ENCODE assay signal across 10 cellular contexts in the genomic region with DNA sequence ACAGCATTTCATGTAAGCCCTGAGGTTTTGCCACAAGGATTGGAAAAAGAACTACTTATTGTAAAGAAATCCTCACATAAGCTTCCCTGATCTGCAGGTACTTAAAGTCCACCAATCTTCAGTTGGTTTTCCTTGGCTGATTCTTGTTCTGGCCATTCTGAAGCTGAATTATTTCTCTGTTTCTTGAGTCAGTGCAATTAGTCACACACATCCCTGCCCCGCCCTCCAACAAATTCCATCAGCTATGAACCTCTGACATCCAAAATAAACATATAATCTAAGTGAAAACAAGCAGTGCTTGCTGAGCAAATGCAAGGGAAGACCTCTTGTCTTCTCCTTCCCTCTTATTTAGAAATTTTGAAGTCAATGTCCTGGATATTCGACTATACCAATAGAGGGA. TPM values are rescaled to one million over a fixed set of nuclear protein-coding genes. Genes with fewer than 3 reads are reported as not detected.
DNase-seq lines count a peak whose midpoint lies in the region; ATAC-seq and TF ChIP-seq lines count a peak whose summit lies in the region.
"Had no signal": no experiment of that assay in that cellular context is flagged by ENCODE, and none has a peak within 500 bp of the region (broad histone marks: within the 10 kb centered on the region; RNA-seq: fewer than 3 reads in every experiment).

No MANE protein-coding gene starts in this region.

- H3K27me3 ChIP-seq in CD8-positive, alpha-beta T cell (ENCODE audit: insufficient read depth, low read length): no peaks in the 10 kb centered on the region
- H3K27me3 ChIP-seq: adrenal gland had no signal

- H3K27ac ChIP-seq in CD8-positive, alpha-beta T cell (ENCODE audit: low read depth, low read length): no peak overlapping the region
- H3K27ac ChIP-seq: adrenal gland had no signal

- H3K36me3 Mint-ChIP-seq in CD8-positive, alpha-beta T cell: peaks cover 26% of the 10 kb centered on the region

- TF ChIP-seq CTCF in CD8-positive, alpha-beta T cell (IDR thresholded peaks at IDR 0.05): no peak
- TF ChIP-seq CTCF in GM10248 (IDR thresholded peaks at IDR 0.05; ENCODE audit: control extremely low read depth, extremely low read depth, low read depth, missing control alignments): no peak

- H3K9me3 ChIP-seq in CD8-positive, alpha-beta T cell (ENCODE audit: low read length): no peaks in the 10 kb centered on the region
- H3K9me3 ChIP-seq: adrenal gland had no signal

- intact Hi-C loops in CD8-positive, alpha-beta T cell (cut with DNase I, micrococcal nuclease): loop anchor here in 1 of 2 experiments (1.0 kb wide), 1 partner anchor 12 kb away; the partner anchor contains the start of gene PRPF38B

- no peak for ATAC-seq in CD8-positive, alpha-beta T cell
- no peak for ATAC-seq in GM19035 (IDR thresholded peaks at IDR 0.05; ENCODE audit: unreplicated experiment)

- H3K27me3 Mint-ChIP-seq in CD8-positive, alpha-beta T cell (ENCODE audit: low read depth): no peaks in the 10 kb centered on the region

- H3K9me3 Mint-ChIP-seq in CD8-positive, alpha-beta T cell: no peaks in the 10 kb centered on the region

- H3K4me1 Mint-ChIP-seq in CD8-positive, alpha-beta T cell (ENCODE audit: low read depth): peaks cover 57% of the 10 kb centered on the region

- peak overlapping the region; percentile 89 for H3K27ac Mint-ChIP-seq in CD8-positive, alpha-beta T cell

- CTCF ChIA-PET in CD8-positive, alpha-beta T cell (lab: Charles Lee): interaction anchor here (1.2 to 4.5 kb wide), 2 partner anchors 11 to 47 kb away, joined by 3 to 41 read pairs; partner anchors contain the start of gene PRPF38B
- CTCF ChIA-PET in GM10248 (lab: Yijun Ruan, JAX): interaction anchor here (1.3 to 2.2 kb wide), 2 partner anchors 12 to 144 kb away, joined by 3 to 7 read pairs; partner anchors contain the start of genes EEIG2 and PRPF38B

- DNase-seq in CD8-positive, alpha-beta T cell: no peak
- DNase-seq in LoVo (ENCODE audit: low spot score) (peak; percentile 51), astrocyte of the hippocampus (ENCODE audit: low read depth, low spot score) (peak; percentile 68), kidney tubule cell (ENCODE audit: low spot score) (peak; percentile 68), OCI-M2 (lab: John Stamatoyannopoulos, UW; ENCODE audit: unreplicated experiment) (no peak), NCI-H2081 treated with DMSO at 0.1 percent for 48 hours (lab: John Stamatoyannopoulos, UW) (no peak), GM10248 (ENCODE audit: extremely low spot score) (no peak)
- DNase-seq: NCI-H187 treated with DMSO at 0.1 percent for 48 hours had no signal

- H3K4me1 ChIP-seq in CD8-positive, alpha-beta T cell (ENCODE audit: insufficient read depth, low read length): peaks cover 35% of the 10 kb centered on the region
- H3K4me1 ChIP-seq: adrenal gland had no signal

- peaks cover 9% of the 10 kb centered on the region for H3K36me3 ChIP-seq in CD8-positive, alpha-beta T cell (ENCODE audit: insufficient read depth, low read length)

- POLR2A ChIA-PET in CD8-positive, alpha-beta T cell (lab: Charles Lee): interaction anchor here (0.6 to 10.2 kb wide), 4 partner anchors 11 to 100 kb away, joined by 4 to 75 read pairs (median 16); partner anchors contain the start of genes HENMT1 and PRPF38B
- POLR2A ChIA-PET in GM10248 (lab: Yijun Ruan, JAX): interaction anchor here (1.5 kb wide), 1 partner anchor 13 kb away, joined by 4 read pairs; no protein-coding TSS in a partner anchor

- no peak overlapping the region for H3K4me3 Mint-ChIP-seq in CD8-positive, alpha-beta T cell

- H3K4me3 ChIP-seq in CD8-positive, alpha-beta T cell (ENCODE audit: low read depth, low read length): no peak overlapping the region
- H3K4me3 ChIP-seq: adrenal gland had no signal

RNA-seq across cellular contexts. Expression of gene FNDC7, which starts 8.2 kb away (rescaled TPM):
- under 1 TPM; 0.19 to 0.25 TPM for total RNA-seq in CD8-positive, alpha-beta T cell

RNA-seq across cellular contexts. Expression of gene PRPF38B, which starts 12.4 kb away (rescaled TPM):
- total RNA-seq in CD8-positive, alpha-beta T cell: 100 to 1,000 TPM; 108 to 116 TPM

RNA-seq across cellular contexts. Expression of gene STXBP3, which starts 42.0 kb away (rescaled TPM):
- 10 to 100 TPM; 49.0 to 50.4 TPM for total RNA-seq in CD8-positive, alpha-beta T cell

RNA-seq across cellular contexts. Expression of gene HENMT1, which starts 43.6 kb away (rescaled TPM):
- 1 to 10 TPM; 7.5 to 8.3 TPM for total RNA-seq in CD8-positive, alpha-beta T cell

Comparison
In these comparisons a context has a peak if more than half of its experiments do, and no peak if none do; other contexts are left out.
1. DNase-seq: peak in LoVo (single experiment), astrocyte of the hippocampus (single experiment) and kidney tubule cell (single experiment); none in CD8-positive, alpha-beta T cell (0 of 7), OCI-M2 (single experiment), NCI-H2081 treated with DMSO at 0.1 percent for 48 hours (single experiment) and GM10248 (single experiment).